ENCODE assay signal across 15 cellular contexts in genomic region chr17:44492706-44493272, GRCh38. TPM values are rescaled to one million over a fixed set of nuclear protein-coding genes. Genes with fewer than 3 reads are reported as not detected.
DNase-seq lines count a peak whose midpoint lies in the region; ATAC-seq and TF ChIP-seq lines count a peak whose summit lies in the region.
"Had no signal": no experiment of that assay in that cellular context is flagged by ENCODE, and none has a peak within 500 bp of the region (broad histone marks: within the 10 kb centered on the region; RNA-seq: fewer than 3 reads in every experiment).

No MANE protein-coding gene starts in this region.

- no peak overlapping the region for H3K4me3 ChIP-seq in psoas muscle
- H3K4me3 ChIP-seq: HAP-1 had no signal

- intact Hi-C loops in psoas muscle (cut with DNase I) = no loop called here

- no peaks in the 10 kb centered on the region for H3K27me3 Mint-ChIP-seq in endothelial cell (ENCODE audit: unreplicated experiment)

- peaks cover 2% of the 10 kb centered on the region for H3K4me1 Mint-ChIP-seq in endothelial cell (ENCODE audit: unreplicated experiment)

- no peaks in the 10 kb centered on the region for H3K9me3 Mint-ChIP-seq in endothelial cell (ENCODE audit: unreplicated experiment)
- H3K9me3 Mint-ChIP-seq: CD14-positive monocyte; CD8-positive, alpha-beta T cell had no signal

- in situ Hi-C loops in Caki2 (cut with HindIII; ENCODE audit: low pct_unique_long_range_greater_than_20kb, low sequenced_read_pairs) = no loop called here

- peak overlapping the region; percentile 48 for H3K27ac Mint-ChIP-seq in endothelial cell (ENCODE audit: unreplicated experiment)
- H3K27ac Mint-ChIP-seq: CD8-positive, alpha-beta T cell had no signal

- no peaks in the 10 kb centered on the region for H3K36me3 Mint-ChIP-seq in endothelial cell (ENCODE audit: low read depth, unreplicated experiment)

- H3K9me3 ChIP-seq in psoas muscle = no peaks in the 10 kb centered on the region
- H3K9me3 ChIP-seq: HAP-1 had no signal

- DNase-seq in Caki2 (ENCODE audit: low read depth) (peak; percentile 16), HK-2 (ENCODE audit: unreplicated experiment) (peak; percentile 18), endothelial cell (ENCODE audit: low spot score) (no peak), psoas muscle (no peak), activated gamma-delta T cell (lab: John Stamatoyannopoulos, UW) (no peak), NCI-H1436 (lab: John Stamatoyannopoulos, UW) (no peak)
- DNase-seq: CD8-positive, alpha-beta T cell; COR-L47; DND-41; GDM1; GOT3; IMR-90 had no signal

- no peak overlapping the region for H3K27ac ChIP-seq in psoas muscle

- no peak overlapping the region for H3K4me3 Mint-ChIP-seq in endothelial cell (ENCODE audit: unreplicated experiment)
- H3K4me3 Mint-ChIP-seq: CD14-positive monocyte; CD8-positive, alpha-beta T cell had no signal

- H3K36me3 ChIP-seq in psoas muscle (ENCODE audit: insufficient read depth in 1 of 2, low read depth in 1 of 2) = no peaks in the 10 kb centered on the region

- peaks cover 41% of the 10 kb centered on the region for H3K4me1 ChIP-seq in psoas muscle
- H3K4me1 ChIP-seq: HAP-1 had no signal

- H3K27me3 ChIP-seq in psoas muscle (ENCODE audit: insufficient read depth in 3 of 3, low read length in 2 of 3) = no peaks in the 10 kb centered on the region

- TF ChIP-seq CTCF in endothelial cell (IDR thresholded peaks at IDR 0.05; ENCODE audit: unreplicated experiment) (no peak), psoas muscle (IDR thresholded peaks at IDR 0.05) (no peak)

- WGBS in psoas muscle, 3 donors = 91 to 93% (median 93%) methylated on average over 2 of the region's 2 CpGs

- peak in 3 of 4 donors; percentile 46 to 56 (median 48) for ATAC-seq in psoas muscle
- ATAC-seq in HG02571 (IDR thresholded peaks at IDR 0.05; ENCODE audit: unreplicated experiment) = no peak
- ATAC-seq: CD8-positive, alpha-beta T cell had no signal

RNA-seq across cellular contexts. Expression of gene GPATCH8, which starts 10.4 kb away (rescaled TPM):
- 8.6 and 11.3 TPM in 2 replicates for total RNA-seq in Caki2 (2014; rRNA removed; shearing (Covaris generic); ENCODE audit: low replicate concordance)
- total RNA-seq in endothelial cell (ENCODE audit: unreplicated experiment) = 53.3 TPM
- total RNA-seq in psoas muscle = 10 to 100 TPM; 16.5 to 28.1 (median 21.7) TPM
- 10 to 100 TPM in 2 of 3 donors, 1 to 10 TPM in 1; 5.7 to 23.5 (median 11.9) TPM for polyA plus RNA-seq in psoas muscle

Comparison
In these comparisons a context has a peak if more than half of its experiments do, and no peak if none do; other contexts are left out.
1. DNase-seq: peak in Caki2 (single experiment) and HK-2 (single experiment); none in endothelial cell (single experiment), psoas muscle (0 of 2), activated gamma-delta T cell (single experiment) and NCI-H1436 (single experiment).